In genomic region chr7:100889761-100890639, GRCh38 we compare ENCODE assay signal across 8 cellular contexts. TPM values are rescaled to one million over a fixed set of nuclear protein-coding genes. Genes with fewer than 3 reads are reported as not detected.
DNase-seq lines count a peak whose midpoint lies in the region; ATAC-seq lines count a peak whose summit lies in the region.

No MANE protein-coding gene starts in this region.

- peak overlapping the region in 1 of 3 donors; percentile 71 for H3K27ac Mint-ChIP-seq in CD4-positive, CD25-positive, alpha-beta regulatory T cell

- peaks cover 37% of the 10 kb centered on the region for H3K27me3 Mint-ChIP-seq in CD4-positive, CD25-positive, alpha-beta regulatory T cell

- peak overlapping the region; percentile 66 for H4K8ac ChIP-seq in mesenchymal stem cell (ENCODE audit: low read length)

- no peak overlapping the region for H3K23ac ChIP-seq in mesenchymal stem cell (ENCODE audit: low read length in 2 of 2)

- peak; percentile 88 to 92 for ATAC-seq in CD4-positive, CD25-positive, alpha-beta regulatory T cell (ENCODE audit: low read depth in 2 of 2)
- peak; percentile 75 for ATAC-seq in GM19455 (IDR thresholded peaks at IDR 0.05; ENCODE audit: unreplicated experiment)

- H3K27ac ChIP-seq in CD4-positive, CD25-positive, alpha-beta regulatory T cell (ENCODE audit: insufficient read depth, low read length, poor library complexity, severe bottlenecking) = peak overlapping the region; percentile 74
- H3K27ac ChIP-seq in effector memory CD4-positive, alpha-beta T cell (ENCODE audit: insufficient read depth, low read length, poor library complexity, severe bottlenecking) = peak overlapping the region; percentile 52
- peak overlapping the region; percentile 90 for H3K27ac ChIP-seq in mesenchymal stem cell (ENCODE audit: low read length, poor library complexity, severe bottlenecking)

- peaks cover 6% of the 10 kb centered on the region for H3K79me1 ChIP-seq in mesenchymal stem cell (replicated peaks; ENCODE audit: low read length, poor library complexity, severe bottlenecking)

- H3K4me3 ChIP-seq in CD4-positive, CD25-positive, alpha-beta regulatory T cell (ENCODE audit: low read depth, low read length) = peak overlapping the region; percentile 41
- H3K4me3 ChIP-seq in effector memory CD4-positive, alpha-beta T cell (ENCODE audit: insufficient read depth, low read depth, low read length, poor library complexity, severe bottlenecking) = peak overlapping the region; percentile 66
- H3K4me3 ChIP-seq in mesenchymal stem cell (ENCODE audit: insufficient read depth in 1 of 2, low read depth in 1 of 2, low read length in 2 of 2) = peak overlapping the region; percentile 54 to 81

- H3K27me3 ChIP-seq in CD4-positive, CD25-positive, alpha-beta regulatory T cell (ENCODE audit: control insufficient read depth, insufficient read depth, low read length) = peaks cover 2% of the 10 kb centered on the region
- H3K27me3 ChIP-seq in effector memory CD4-positive, alpha-beta T cell (replicated peaks; ENCODE audit: control insufficient read depth, insufficient read depth, low read length, poor library complexity, severe bottlenecking) = peaks cover 15% of the 10 kb centered on the region
- H3K27me3 ChIP-seq in mesenchymal stem cell (ENCODE audit: control insufficient read depth in 1 of 2, insufficient read depth in 1 of 2, low read length in 2 of 2) = peaks cover 0 to 18% of the 10 kb centered on the region in 2 experiments

- WGBS in mesenchymal stem cell = 2% methylated on average over 60 of the region's 62 CpGs

- peak overlapping the region in 1 of 2 experiments; percentile 55 for H2BK12ac ChIP-seq in mesenchymal stem cell (ENCODE audit: low read length in 2 of 2)

- peak; percentile 89 to 93 (median 92) for DNase-seq in CD4-positive, CD25-positive, alpha-beta regulatory T cell
- DNase-seq in HT-29 (ENCODE audit: low spot score) (peak; percentile 97), mesenchymal stem cell (peak; percentile 93)
- peak; percentile 87 for DNase-seq in NK-92 treated with Interleukin-12 subunit alpha and Interleukin-12 subunit beta, amount 100 ng/mL, for 24 hours (lab: John Stamatoyannopoulos, UW)
- DNase-seq in activated CD8-positive, alpha-beta memory T cell treated with anti-CD3 and anti-CD28 coated beads for 24 hours = peak; percentile 95
- DNase-seq in effector memory CD4-positive, alpha-beta T cell = peak; percentile 85 to 91 (median 88)
- DNase-seq in stimulated activated CD8-positive, alpha-beta memory T cell treated with anti-CD3 and anti-CD28 coated beads, Interleukin-12 subunit alpha, Interleukin-12 subunit beta, amount 100 ng/mL, for 1 hour (ENCODE audit: low read depth) = peak; percentile 81

- peaks cover 0 to 2% (median 0%) of the 10 kb centered on the region in 7 donors for H3K9me3 Mint-ChIP-seq in CD4-positive, CD25-positive, alpha-beta regulatory T cell

- H3K4me2 ChIP-seq in mesenchymal stem cell (ENCODE audit: low read length, poor library complexity, severe bottlenecking) = peak overlapping the region; percentile 58

- H3K9ac ChIP-seq in mesenchymal stem cell (ENCODE audit: low read length) = peak overlapping the region; percentile 78

- peaks cover 39% of the 10 kb centered on the region for H3K4me1 ChIP-seq in CD4-positive, CD25-positive, alpha-beta regulatory T cell (ENCODE audit: control insufficient read depth, insufficient read depth, low read length, poor library complexity, severe bottlenecking)
- peaks cover 40% of the 10 kb centered on the region for H3K4me1 ChIP-seq in effector memory CD4-positive, alpha-beta T cell (ENCODE audit: control insufficient read depth, insufficient read depth, low read length, poor library complexity, severe bottlenecking)
- peaks cover 34% of the 10 kb centered on the region for H3K4me1 ChIP-seq in mesenchymal stem cell (ENCODE audit: control insufficient read depth, insufficient read depth, low read depth, low read length)

- peak overlapping the region; percentile 85 to 94 for H3K18ac ChIP-seq in mesenchymal stem cell (ENCODE audit: low read depth in 1 of 2, low read length in 2 of 2)

- H3K9me3 ChIP-seq in CD4-positive, CD25-positive, alpha-beta regulatory T cell (ENCODE audit: control insufficient read depth in 2 of 2, low read length in 2 of 2) = no peaks in the 10 kb centered on the region
- no peaks in the 10 kb centered on the region for H3K9me3 ChIP-seq in effector memory CD4-positive, alpha-beta T cell (ENCODE audit: control insufficient read depth, low read length)
- no peaks in the 10 kb centered on the region for H3K9me3 ChIP-seq in mesenchymal stem cell (ENCODE audit: control insufficient read depth, low read length)

- peak overlapping the region; percentile 86 to 94 (median 90) for H3K4me3 Mint-ChIP-seq in CD4-positive, CD25-positive, alpha-beta regulatory T cell

- H2BK5ac ChIP-seq in mesenchymal stem cell (ENCODE audit: low read depth, low read length, poor library complexity, severe bottlenecking) = peak overlapping the region; percentile 38

- H3K4ac ChIP-seq in mesenchymal stem cell (ENCODE audit: low read depth in 1 of 2, low read length in 2 of 2) = peak overlapping the region; percentile 3 to 97

- peak overlapping the region; percentile 64 for H2AFZ ChIP-seq in mesenchymal stem cell (ENCODE audit: low read depth, low read length)

- peak overlapping the region; percentile 45 for H4K91ac ChIP-seq in mesenchymal stem cell (ENCODE audit: low read length)

- no peak overlapping the region for H2BK15ac ChIP-seq in mesenchymal stem cell (ENCODE audit: low read depth, poor library complexity, severe bottlenecking)

- H3K36me3 Mint-ChIP-seq in CD4-positive, CD25-positive, alpha-beta regulatory T cell = peaks cover 30% of the 10 kb centered on the region

- peaks cover 23% of the 10 kb centered on the region for H3K36me3 ChIP-seq in CD4-positive, CD25-positive, alpha-beta regulatory T cell (ENCODE audit: control insufficient read depth, insufficient read depth, low read length)
- H3K36me3 ChIP-seq in effector memory CD4-positive, alpha-beta T cell (ENCODE audit: control insufficient read depth, insufficient read depth, low read length) = peaks cover 23% of the 10 kb centered on the region
- H3K36me3 ChIP-seq in mesenchymal stem cell (ENCODE audit: control insufficient read depth in 1 of 2, insufficient read depth in 2 of 2, low read depth in 1 of 2, low read length in 2 of 2) = peaks cover 38 to 41% of the 10 kb centered on the region in 2 experiments

- peak overlapping the region; percentile 89 for H2BK120ac ChIP-seq in mesenchymal stem cell (ENCODE audit: low read depth, low read length)

- H2AK5ac ChIP-seq in mesenchymal stem cell (ENCODE audit: low read length, severe bottlenecking) = no peak overlapping the region

- peak overlapping the region in 1 of 2 experiments; percentile 84 for H3K14ac ChIP-seq in mesenchymal stem cell (ENCODE audit: low read length in 2 of 2)

- peaks cover 0 to 50% (median 30%) of the 10 kb centered on the region in 4 donors for H3K4me1 Mint-ChIP-seq in CD4-positive, CD25-positive, alpha-beta regulatory T cell

RNA-seq across cellular contexts. Expression of gene UFSP1, which starts 0.5 kb away (rescaled TPM):
- total RNA-seq in CD4-positive, CD25-positive, alpha-beta regulatory T cell = 0.94 TPM
- polyA plus RNA-seq in CD4-positive, CD25-positive, alpha-beta regulatory T cell = 1 to 10 TPM in 3 of 4 donors, under 1 TPM in 1; 0.39 to 4.8 (median 1.9) TPM
- total RNA-seq in HT-29 (2014; rRNA removed; shearing (Covaris generic)) = 30.4 and 31.0 TPM in 2 replicates
- 1.4 TPM for polyA plus RNA-seq in mesenchymal stem cell (2013, experiment 1 of 2)
- polyA plus RNA-seq in mesenchymal stem cell (2013, experiment 2 of 2) = 1.4 TPM

RNA-seq across cellular contexts. Expression of gene ACHE, which starts 5.7 kb away (rescaled TPM):
- 0.20 TPM for total RNA-seq in CD4-positive, CD25-positive, alpha-beta regulatory T cell
- polyA plus RNA-seq in CD4-positive, CD25-positive, alpha-beta regulatory T cell = not detected
- 0.13 and 1.1 TPM in 2 replicates for total RNA-seq in HT-29 (2014; rRNA removed; shearing (Covaris generic))
- polyA plus RNA-seq in mesenchymal stem cell (2013, experiment 1 of 2) = 0.84 TPM
- polyA plus RNA-seq in mesenchymal stem cell (2013, experiment 2 of 2) = 0.96 TPM

RNA-seq across cellular contexts. Expression of gene SRRT, which starts 15.1 kb away (rescaled TPM):
- total RNA-seq in CD4-positive, CD25-positive, alpha-beta regulatory T cell = 234 TPM
- 10 to 100 TPM; 31.9 to 40.7 (median 36.7) TPM for polyA plus RNA-seq in CD4-positive, CD25-positive, alpha-beta regulatory T cell
- total RNA-seq in HT-29 (2014; rRNA removed; shearing (Covaris generic)) = 211 and 222 TPM in 2 replicates
- polyA plus RNA-seq in mesenchymal stem cell (2013, experiment 1 of 2) = 66.1 TPM
- polyA plus RNA-seq in mesenchymal stem cell (2013, experiment 2 of 2) = 61.3 TPM

RNA-seq across cellular contexts. Expression of gene TRIP6, which starts 22.8 kb away (rescaled TPM):
- 8.4 TPM for total RNA-seq in CD4-positive, CD25-positive, alpha-beta regulatory T cell
- polyA plus RNA-seq in CD4-positive, CD25-positive, alpha-beta regulatory T cell = 1 to 10 TPM; 2.8 to 5.8 (median 3.5) TPM
- total RNA-seq in HT-29 (2014; rRNA removed; shearing (Covaris generic)) = 20.0 and 23.5 TPM in 2 replicates
- 61.5 TPM for polyA plus RNA-seq in mesenchymal stem cell (2013, experiment 1 of 2)
- polyA plus RNA-seq in mesenchymal stem cell (2013, experiment 2 of 2) = 61.7 TPM

RNA-seq across cellular contexts. Expression of gene SLC12A9, which starts 37.5 kb away (rescaled TPM):
- 42.7 TPM for total RNA-seq in CD4-positive, CD25-positive, alpha-beta regulatory T cell
- polyA plus RNA-seq in CD4-positive, CD25-positive, alpha-beta regulatory T cell = 1 to 10 TPM; 5.7 to 8.6 (median 6.1) TPM
- 68.7 and 85.6 TPM in 2 replicates for total RNA-seq in HT-29 (2014; rRNA removed; shearing (Covaris generic))
- 17.9 TPM for polyA plus RNA-seq in mesenchymal stem cell (2013, experiment 1 of 2)
- 18.1 TPM for polyA plus RNA-seq in mesenchymal stem cell (2013, experiment 2 of 2)

Comparison
In these comparisons a context has a peak if more than half of its experiments do, and no peak if none do; other contexts are left out.
1. Peak in every context shown above with its lines: DNase-seq, ATAC-seq, H3K4me3 ChIP-seq and H3K27ac ChIP-seq.
2. RNA of gene UFSP1, which starts 0.5 kb away (total RNA-seq): 30.4 to 31.0 TPM in HT-29; 0.94 TPM in CD4-positive, CD25-positive, alpha-beta regulatory T cell (single experiment); every median in the first group is over 10 times any median in the second.